In the genomic region with DNA sequence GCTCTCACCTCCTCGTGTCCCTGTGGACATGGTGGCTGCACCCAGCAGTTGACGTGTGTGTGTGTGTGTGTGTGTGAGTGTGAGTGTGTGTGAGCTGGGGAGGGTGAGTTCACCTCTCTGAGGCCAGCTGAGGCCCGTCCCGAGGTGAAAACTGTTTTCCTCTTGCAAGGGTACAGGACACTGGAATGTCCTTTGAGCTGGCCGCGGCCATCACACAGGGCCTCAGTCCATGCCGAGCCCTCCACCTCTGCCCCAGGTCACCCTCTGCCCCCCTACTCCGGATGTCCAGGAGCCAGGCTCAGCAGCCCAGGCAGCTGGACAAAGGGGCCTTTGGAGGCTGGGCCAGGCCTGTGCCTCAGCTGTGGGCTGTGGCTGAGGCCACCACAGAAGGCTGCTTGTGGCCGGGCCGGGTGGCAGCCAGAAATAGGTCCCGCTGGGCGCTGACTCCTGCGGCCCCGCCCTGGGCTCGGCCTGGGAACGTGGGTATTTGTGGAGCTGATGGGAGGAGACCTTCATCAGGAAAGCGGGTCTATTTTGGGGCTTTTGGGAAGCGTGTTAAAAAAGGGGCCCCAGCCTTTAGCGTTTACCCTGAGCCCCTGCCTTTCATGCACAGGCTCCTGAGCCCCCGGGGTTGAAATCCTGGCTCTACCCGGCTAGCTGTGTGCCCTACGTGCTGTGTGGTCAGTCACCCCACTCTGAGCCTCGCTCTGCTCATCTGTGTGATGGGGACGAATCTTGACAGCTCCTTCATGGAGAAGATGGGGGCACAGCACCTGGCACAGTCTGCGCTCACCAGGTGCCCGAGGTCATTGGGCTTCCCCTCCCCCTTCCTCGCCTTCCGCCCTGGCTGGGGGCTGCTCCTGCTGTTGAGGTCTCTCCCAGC, we compare ENCODE assay signal across 1 cellular context.
A peak's percentile ranks its signal among the peaks of the same experiment; 100 is the strongest.
TF ChIP-seq lines count a peak whose summit lies in the region.

No MANE protein-coding gene starts in this region.

TF ChIP-seq in HepG2, 621 proteins besides CTCF, POLR2A, EP300 and RAD21 (continued from another document and continues in another):
- TF ChIP-seq PATZ1 (CRISPR knock-in tag; IDR thresholded peaks at IDR 0.05) (peak; percentile 81), ZNF335 (CRISPR knock-in tag; IDR thresholded peaks at IDR 0.05) (no peak), ZNF646 (CRISPR knock-in tag; IDR thresholded peaks at IDR 0.05) (peak; percentile 91), ZNF552 (CRISPR knock-in tag; IDR thresholded peaks at IDR 0.05; ENCODE audit: borderline replicate concordance) (no peak), NFKB2 (CRISPR knock-in tag; IDR thresholded peaks at IDR 0.05; ENCODE audit: borderline replicate concordance) (peak; percentile 46; the same call in 1 of the 2 replicates), DR1 (CRISPR knock-in tag; IDR thresholded peaks at IDR 0.05) (no peak), AHR (CRISPR knock-in tag; IDR thresholded peaks at IDR 0.05) (no peak), ZNF121 (CRISPR knock-in tag; IDR thresholded peaks at IDR 0.05) (peak; percentile 77; the same call in 1 of the 2 replicates), KDM3A (CRISPR knock-in tag; IDR thresholded peaks at IDR 0.05; ENCODE audit: low read depth) (0 out of 2 replicates have a peak, but pooled peaks have one; percentile 33), ESRRA (CRISPR knock-in tag; IDR thresholded peaks at IDR 0.05; ENCODE audit: low read depth) (peak; percentile 83; the same call in 1 of the 2 replicates), SIX4 (CRISPR knock-in tag; IDR thresholded peaks at IDR 0.05) (no peak), HBP1 (CRISPR knock-in tag; IDR thresholded peaks at IDR 0.05; ENCODE audit: low read depth) (no peak), RBM22 (optimal IDR thresholded peaks at IDR 0.05; ENCODE audit: low read length) (no peak), MED13 (CRISPR knock-in tag; IDR thresholded peaks at IDR 0.05) (no peak), ZNF800 (CRISPR knock-in tag; IDR thresholded peaks at IDR 0.05) (0 out of 2 replicates have a peak, but pooled peaks have one; percentile 21), NCOA5 (CRISPR knock-in tag; IDR thresholded peaks at IDR 0.05) (no peak), ZNF660 (CRISPR knock-in tag; IDR thresholded peaks at IDR 0.05; ENCODE audit: borderline replicate concordance, low read depth) (no peak), ATF2 (CRISPR knock-in tag; IDR thresholded peaks at IDR 0.05) (no peak), HNRNPL (IDR thresholded peaks at IDR 0.05; ENCODE audit: low read depth, low read length) (peak; percentile 95), PRDM15 (CRISPR knock-in tag; IDR thresholded peaks at IDR 0.05) (no peak), ZBTB3 (CRISPR knock-in tag; IDR thresholded peaks at IDR 0.05; ENCODE audit: borderline replicate concordance, low read depth) (no peak), SALL1 (CRISPR knock-in tag; IDR thresholded peaks at IDR 0.05) (peak; percentile 82), ZNF260 (CRISPR knock-in tag; IDR thresholded peaks at IDR 0.05; ENCODE audit: borderline replicate concordance, low read depth) (no peak)
- TF ChIP-seq, protein P1, sequence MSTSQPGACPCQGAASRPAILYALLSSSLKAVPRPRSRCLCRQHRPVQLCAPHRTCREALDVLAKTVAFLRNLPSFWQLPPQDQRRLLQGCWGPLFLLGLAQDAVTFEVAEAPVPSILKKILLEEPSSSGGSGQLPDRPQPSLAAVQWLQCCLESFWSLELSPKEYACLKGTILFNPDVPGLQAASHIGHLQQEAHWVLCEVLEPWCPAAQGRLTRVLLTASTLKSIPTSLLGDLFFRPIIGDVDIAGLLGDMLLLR (CRISPR knock-in tag; IDR thresholded peaks at IDR 0.05) = no peak
- TF ChIP-seq, protein P2, sequence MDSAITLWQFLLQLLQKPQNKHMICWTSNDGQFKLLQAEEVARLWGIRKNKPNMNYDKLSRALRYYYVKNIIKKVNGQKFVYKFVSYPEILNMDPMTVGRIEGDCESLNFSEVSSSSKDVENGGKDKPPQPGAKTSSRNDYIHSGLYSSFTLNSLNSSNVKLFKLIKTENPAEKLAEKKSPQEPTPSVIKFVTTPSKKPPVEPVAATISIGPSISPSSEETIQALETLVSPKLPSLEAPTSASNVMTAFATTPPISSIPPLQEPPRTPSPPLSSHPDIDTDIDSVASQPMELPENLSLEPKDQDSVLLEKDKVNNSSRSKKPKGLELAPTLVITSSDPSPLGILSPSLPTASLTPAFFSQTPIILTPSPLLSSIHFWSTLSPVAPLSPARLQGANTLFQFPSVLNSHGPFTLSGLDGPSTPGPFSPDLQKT (CRISPR knock-in tag; IDR thresholded peaks at IDR 0.05; ENCODE audit: borderline replicate concordance) = no peak
- TF ChIP-seq, protein P3, sequence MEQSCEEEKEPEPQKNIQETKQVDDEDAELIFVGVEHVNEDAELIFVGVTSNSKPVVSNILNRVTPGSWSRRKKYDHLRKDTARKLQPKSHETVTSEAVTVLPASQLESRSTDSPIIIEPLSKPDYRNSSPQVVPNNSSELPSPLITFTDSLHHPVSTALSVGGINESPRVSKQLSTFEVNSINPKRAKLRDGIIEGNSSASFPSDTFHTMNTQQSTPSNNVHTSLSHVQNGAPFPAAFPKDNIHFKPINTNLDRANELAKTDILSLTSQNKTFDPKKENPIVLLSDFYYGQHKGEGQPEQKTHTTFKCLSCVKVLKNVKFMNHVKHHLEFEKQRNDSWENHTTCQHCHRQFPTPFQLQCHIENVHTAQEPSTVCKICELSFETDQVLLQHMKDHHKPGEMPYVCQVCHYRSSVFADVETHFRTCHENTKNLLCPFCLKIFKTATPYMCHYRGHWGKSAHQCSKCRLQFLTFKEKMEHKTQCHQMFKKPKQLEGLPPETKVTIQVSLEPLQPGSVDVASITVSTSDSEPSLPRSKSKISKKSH (CRISPR knock-in tag; IDR thresholded peaks at IDR 0.05; ENCODE audit: borderline replicate concordance) = no peak
- TF ChIP-seq, protein P4, sequence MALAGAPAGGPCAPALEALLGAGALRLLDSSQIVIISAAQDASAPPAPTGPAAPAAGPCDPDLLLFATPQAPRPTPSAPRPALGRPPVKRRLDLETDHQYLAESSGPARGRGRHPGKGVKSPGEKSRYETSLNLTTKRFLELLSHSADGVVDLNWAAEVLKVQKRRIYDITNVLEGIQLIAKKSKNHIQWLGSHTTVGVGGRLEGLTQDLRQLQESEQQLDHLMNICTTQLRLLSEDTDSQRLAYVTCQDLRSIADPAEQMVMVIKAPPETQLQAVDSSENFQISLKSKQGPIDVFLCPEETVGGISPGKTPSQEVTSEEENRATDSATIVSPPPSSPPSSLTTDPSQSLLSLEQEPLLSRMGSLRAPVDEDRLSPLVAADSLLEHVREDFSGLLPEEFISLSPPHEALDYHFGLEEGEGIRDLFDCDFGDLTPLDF (CRISPR knock-in tag; IDR thresholded peaks at IDR 0.05) = no peak
